In the genomic region with DNA sequence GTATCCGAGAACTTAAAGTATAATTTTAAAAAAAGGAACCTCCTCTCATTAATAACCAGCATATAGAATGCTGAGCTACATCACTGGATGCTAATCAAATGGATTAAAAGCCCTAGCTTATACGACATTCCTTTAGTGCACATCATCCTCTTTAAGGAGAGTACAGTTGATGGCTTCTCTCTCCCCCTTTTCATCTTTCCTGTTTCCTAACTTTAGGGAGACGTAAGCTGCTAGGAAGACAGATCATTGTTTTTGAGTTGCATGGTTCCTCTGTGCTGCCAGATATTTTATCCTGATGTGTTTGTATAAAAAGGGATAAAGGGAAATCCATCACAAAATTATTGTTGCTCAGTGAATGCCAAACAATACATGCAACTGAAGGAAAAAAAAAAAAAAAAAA, we compare ENCODE assay signal across 20 cellular contexts.
"Had no signal": no experiment of that assay in that cellular context is flagged by ENCODE, and none has a peak within 500 bp of the region (broad histone marks: within the 10 kb centered on the region; RNA-seq: fewer than 3 reads in every experiment).

No MANE protein-coding gene starts in this region.

- H3K27me3 ChIP-seq: dorsolateral prefrontal cortex, gastrocnemius medialis, heart right ventricle, neutrophil, spleen, testis, tibial nerve had no signal

- ATAC-seq: gastrocnemius medialis; heart right ventricle; left lobe of liver; naive thymus-derived CD4-positive, alpha-beta T cell; sciatic nerve; stimulated activated naive B cell treated with anti-CD40 and anti-IgM and Interleukin-4, amounts not matched to agents 10 μg/mL and 1 μg/mL and 100 μg/mL, for 72 hours; stimulated activated naive CD8-positive, alpha-beta T cell treated with anti-CD3 and anti-CD28 coated beads, Interleukin-15, amount 100 ng/mL, for 72 hours had no signal

- DNase-seq: dorsolateral prefrontal cortex; effector CD8-positive, alpha-beta T cell; gastrocnemius medialis; heart right ventricle; hypothalamus; islet precursor cell; mammary epithelial cell; naive thymus-derived CD4-positive, alpha-beta T cell; spleen; stimulated activated CD4-positive, alpha-beta T cell treated with anti-CD3 and anti-CD28 coated beads, Interleukin-15, amount 100 ng/mL, for 24 hours; stimulated activated CD4-positive, alpha-beta T cell treated with anti-CD3 and anti-CD28 coated beads, Interleukin-1b, Interleukin-23, amount 100 ng/mL, for 48 hours; stimulated activated CD4-positive, alpha-beta T cell treated with anti-CD3 and anti-CD28 coated beads, Interleukin-4, amount 100 ng/mL, for 24 hours; stimulated activated naive B cell treated with anti-CD40 and anti-IgM and Interleukin-4, amounts not matched to agents 10 μg/mL and 1 μg/mL and 100 μg/mL, for 72 hours; stimulated activated naive CD8-positive, alpha-beta T cell treated with anti-CD3 and anti-CD28 coated beads, Interleukin-15, amount 100 ng/mL, for 72 hours; testis had no signal

- H3K4me1 ChIP-seq: gastrocnemius medialis, testis had no signal

- H3K27ac ChIP-seq: coronary artery, gastrocnemius medialis, heart right ventricle, neutrophil, spleen, testis, tibial nerve had no signal

- H3K4me3 ChIP-seq: coronary artery, dorsolateral prefrontal cortex, gastrocnemius medialis, heart right ventricle, spleen, testis, tibial nerve had no signal

- H3K9me3 ChIP-seq: gastrocnemius medialis, heart right ventricle, neutrophil, spleen, testis, tibial nerve had no signal

- H3K36me3 ChIP-seq: gastrocnemius medialis, heart right ventricle, neutrophil, spleen, tibial nerve had no signal
